Comparison of ENCODE assay signal across 1 cellular context in genomic region chr4:77819409-77819835, GRCh38.
TF ChIP-seq lines count a peak whose summit lies in the region.

No MANE protein-coding gene starts in this region.

TF ChIP-seq in H1, 55 proteins besides CTCF, POLR2A, EP300 and RAD21 (continued from another document):
- TF ChIP-seq, protein P1, sequence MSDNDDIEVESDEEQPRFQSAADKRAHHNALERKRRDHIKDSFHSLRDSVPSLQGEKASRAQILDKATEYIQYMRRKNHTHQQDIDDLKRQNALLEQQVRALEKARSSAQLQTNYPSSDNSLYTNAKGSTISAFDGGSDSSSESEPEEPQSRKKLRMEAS (IDR thresholded peaks at IDR 0.05), result no peak
- no peak for TF ChIP-seq ATF2 (IDR thresholded peaks at IDR 0.05; ENCODE audit: low read length)
